Comparison of ENCODE assay signal across 15 cellular contexts in genomic region chr5:39200081-39200480, GRCh38. TPM values are rescaled to one million over a fixed set of nuclear protein-coding genes. Genes with fewer than 3 reads are reported as not detected.
A peak's percentile ranks its signal among the peaks of the same experiment; 100 is the strongest.
DNase-seq lines count a peak whose midpoint lies in the region; ATAC-seq, FAIRE-seq and TF ChIP-seq lines count a peak whose summit lies in the region.
"Had no signal": no experiment of that assay in that cellular context is flagged by ENCODE, and none has a peak within 500 bp of the region (broad histone marks: within the 10 kb centered on the region; RNA-seq: fewer than 3 reads in every experiment).

No MANE protein-coding gene starts in this region.

- H3K9ac ChIP-seq in endothelial cell of umbilical vein (replicated peaks; ENCODE audit: extremely low read depth, insufficient read depth, low read length): no peak overlapping the region
- H3K9ac ChIP-seq in mammary epithelial cell (ENCODE audit: insufficient read depth, low read length): no peak overlapping the region

- no peak for ATAC-seq in activated CD8-positive, alpha-beta T cell treated with anti-CD3 and anti-CD28 coated beads for 36 hours
- peak; percentile 24 for ATAC-seq in stimulated activated naive CD8-positive, alpha-beta T cell treated with anti-CD3 and anti-CD28 coated beads, Interleukin-15, amount 100 ng/mL, for 72 hours
- no peak for ATAC-seq in HG03460 (IDR thresholded peaks at IDR 0.05; ENCODE audit: unreplicated experiment)
- ATAC-seq: HCT116, right cardiac atrium had no signal

- POLR2A ChIA-PET in activated CD8-positive, alpha-beta T cell treated with anti-CD3 and anti-CD28 coated beads for 36 hours (lab: Charles Lee): interaction anchor here (0.6 to 18.3 kb wide), 8 partner anchors 12 to 1480 kb away, joined by 3 to 202 read pairs (median 10); no protein-coding TSS in a partner anchor
- POLR2A ChIA-PET in endothelial cell of umbilical vein (lab: Charles Lee): no interaction called here

- in situ Hi-C loops in mammary epithelial cell (cut with MboI; ENCODE audit: low sequenced_read_pairs in 2 of 2): no loop called here

- no peak for TF ChIP-seq POLR2A in endothelial cell of umbilical vein (IDR thresholded peaks at IDR 0.05; ENCODE audit: low read depth, low read length)

- BruUV-seq in endothelial cell of umbilical vein (replicated peaks; lab: Mats Ljungman, UMichigan): no TSS peak
- BruUV-seq in mammary epithelial cell (replicated peaks; lab: Mats Ljungman, UMichigan): no TSS peak

- H3K27me3 ChIP-seq in endothelial cell of umbilical vein (ENCODE audit: control insufficient read depth in 2 of 2, insufficient read depth in 2 of 2, low read length in 2 of 2) (no peaks in the 10 kb centered on the region), mammary epithelial cell (ENCODE audit: insufficient read depth, low read length) (no peaks in the 10 kb centered on the region)
- H3K27me3 ChIP-seq: breast epithelium, testis had no signal

- H3K4me2 ChIP-seq in endothelial cell of umbilical vein (ENCODE audit: insufficient read depth, low read length) (no peak overlapping the region), mammary epithelial cell (ENCODE audit: insufficient read depth, low read depth, low read length) (no peak overlapping the region)

- no peaks in the 10 kb centered on the region for H4K20me1 ChIP-seq in endothelial cell of umbilical vein (replicated peaks; ENCODE audit: control insufficient read depth, extremely low read depth, insufficient read depth, low read length)
- no peaks in the 10 kb centered on the region for H4K20me1 ChIP-seq in mammary epithelial cell (ENCODE audit: insufficient read depth, low read length)

- FAIRE-seq in endothelial cell of umbilical vein (lab: Jason Lieb, UNC): no peak

- H3K27me3 Mint-ChIP-seq in activated T-cell treated with anti-CD3 and anti-CD28 coated beads, Interleukin-2, amount 50 U/mL, for 24 hours: no peaks in the 10 kb centered on the region
- H3K27me3 Mint-ChIP-seq in activated CD8-positive, alpha-beta T cell treated with anti-CD3 and anti-CD28 coated beads for 36 hours: no peaks in the 10 kb centered on the region
- H3K27me3 Mint-ChIP-seq in stimulated activated naive CD8-positive, alpha-beta T cell treated with anti-CD3 and anti-CD28 coated beads, Interleukin-15, amount 100 ng/mL, for 72 hours: no peaks in the 10 kb centered on the region

- no peaks in the 10 kb centered on the region for H3K36me3 ChIP-seq in endothelial cell of umbilical vein (ENCODE audit: control insufficient read depth in 2 of 2, extremely low read depth in 1 of 2, insufficient read depth in 2 of 2, low read length in 2 of 2)
- H3K36me3 ChIP-seq in mammary epithelial cell (ENCODE audit: insufficient read depth, low read length): no peaks in the 10 kb centered on the region
- H3K36me3 ChIP-seq: breast epithelium had no signal

- H3K36me3 Mint-ChIP-seq in activated T-cell treated with anti-CD3 and anti-CD28 coated beads, Interleukin-2, amount 50 U/mL, for 24 hours (ENCODE audit: low read depth): peaks cover 36% of the 10 kb centered on the region
- H3K36me3 Mint-ChIP-seq in activated CD8-positive, alpha-beta T cell treated with anti-CD3 and anti-CD28 coated beads for 36 hours (ENCODE audit: low read depth): peaks cover 23% of the 10 kb centered on the region

- peak overlapping the region; percentile 97 for H3K27ac Mint-ChIP-seq in activated T-cell treated with anti-CD3 and anti-CD28 coated beads, Interleukin-2, amount 50 U/mL, for 24 hours
- H3K27ac Mint-ChIP-seq in activated CD8-positive, alpha-beta T cell treated with anti-CD3 and anti-CD28 coated beads for 36 hours: peak overlapping the region; percentile 97
- H3K27ac Mint-ChIP-seq in stimulated activated naive CD8-positive, alpha-beta T cell treated with anti-CD3 and anti-CD28 coated beads, Interleukin-15, amount 100 ng/mL, for 72 hours: peak overlapping the region; percentile 91 to 95

- TF ChIP-seq CTCF in activated CD8-positive, alpha-beta T cell treated with anti-CD3 and anti-CD28 coated beads for 36 hours (IDR thresholded peaks at IDR 0.05): no peak
- no peak for TF ChIP-seq CTCF in endothelial cell of umbilical vein (IDR thresholded peaks at IDR 0.05; ENCODE audit: extremely low read depth in 1 of 2, insufficient read depth in 1 of 2, low read depth in 1 of 2, low read length in 2 of 2)
- TF ChIP-seq CTCF in mammary epithelial cell (conservative IDR thresholded peaks at IDR 0.05 in 1 of 2, IDR thresholded peaks at IDR 0.05 in 1 of 2; ENCODE audit: extremely low read depth in 1 of 2, insufficient read depth in 1 of 2, low read depth in 1 of 2, low read length in 2 of 2): no peak
- TF ChIP-seq CTCF in GM10266 (IDR thresholded peaks at IDR 0.05; ENCODE audit: control insufficient read depth, insufficient read depth, low read depth, missing control alignments): no peak

- H3K9me3 Mint-ChIP-seq in activated T-cell treated with anti-CD3 and anti-CD28 coated beads, Interleukin-2, amount 50 U/mL, for 24 hours: no peaks in the 10 kb centered on the region
- no peaks in the 10 kb centered on the region for H3K9me3 Mint-ChIP-seq in activated CD8-positive, alpha-beta T cell treated with anti-CD3 and anti-CD28 coated beads for 36 hours
- H3K9me3 Mint-ChIP-seq in stimulated activated naive CD8-positive, alpha-beta T cell treated with anti-CD3 and anti-CD28 coated beads, Interleukin-15, amount 100 ng/mL, for 72 hours: no peaks in the 10 kb centered on the region

- DNase-seq in activated T-cell treated with anti-CD3 and anti-CD28 coated beads, Interleukin-2, amount 50 U/mL, for 24 hours: no peak
- no peak for DNase-seq in activated T-cell treated with anti-CD3 and anti-CD28 coated beads, Interleukin-2, amount 50 U/mL, for 48 hours
- DNase-seq in activated CD8-positive, alpha-beta T cell treated with anti-CD3 and anti-CD28 coated beads for 36 hours: peak; percentile 60
- DNase-seq in endothelial cell of umbilical vein (ENCODE audit: low read depth, low spot score) (no peak), mammary epithelial cell (no peak), GM10266 (ENCODE audit: extremely low spot score) (no peak)
- DNase-seq in stimulated activated naive CD8-positive, alpha-beta T cell treated with anti-CD3 and anti-CD28 coated beads, Interleukin-15, amount 100 ng/mL, for 72 hours: no peak
- DNase-seq: islet precursor cell, NCI-H2081 treated with DMSO at 0.1 percent for 48 hours, right cardiac atrium, SHP77 treated with DMSO at 0.1 percent for 48 hours, testis had no signal

- no peak overlapping the region for H3K4me3 ChIP-seq in endothelial cell of umbilical vein (replicated peaks in 1 of 3; ENCODE audit: insufficient read depth in 1 of 3, low read depth in 1 of 3, low read length in 3 of 3)
- no peak overlapping the region for H3K4me3 ChIP-seq in mammary epithelial cell (replicated peaks in 1 of 3; ENCODE audit: insufficient read depth in 1 of 3, low read depth in 2 of 3, low read length in 3 of 3)
- H3K4me3 ChIP-seq: testis had no signal

- CTCF ChIA-PET in activated CD8-positive, alpha-beta T cell treated with anti-CD3 and anti-CD28 coated beads for 36 hours (lab: Charles Lee): interaction anchor here (0.7 to 5.5 kb wide), 17 partner anchors 10 to 85 kb away, joined by 3 to 61 read pairs (median 5); no protein-coding TSS in a partner anchor
- CTCF ChIA-PET in endothelial cell of umbilical vein (lab: Charles Lee): interaction anchor here (3.4 kb wide), 1 partner anchor 18 kb away, joined by 21 read pairs; the partner anchor contains the start of gene FYB1
- CTCF ChIA-PET in mammary epithelial cell (lab: Charles Lee; ENCODE audit: low non-redundant PET): no interaction called here

- H3K9me3 ChIP-seq in endothelial cell of umbilical vein (replicated peaks; ENCODE audit: control insufficient read depth, insufficient read depth, low read length) (no peaks in the 10 kb centered on the region), mammary epithelial cell (replicated peaks; ENCODE audit: insufficient read depth, low read length) (no peaks in the 10 kb centered on the region)
- H3K9me3 ChIP-seq: breast epithelium, testis had no signal

- H3K79me2 ChIP-seq in endothelial cell of umbilical vein (ENCODE audit: control insufficient read depth, insufficient read depth, low read length): no peaks in the 10 kb centered on the region
- H3K79me2 ChIP-seq in mammary epithelial cell (ENCODE audit: insufficient read depth, low read length): no peaks in the 10 kb centered on the region

- H3K4me1 ChIP-seq in endothelial cell of umbilical vein (ENCODE audit: control insufficient read depth, extremely low read depth, insufficient read depth, low read length) (no peaks in the 10 kb centered on the region), mammary epithelial cell (ENCODE audit: insufficient read depth, low read length) (peaks cover 36% of the 10 kb centered on the region)
- H3K4me1 ChIP-seq: breast epithelium, testis had no signal

- intact Hi-C loops in activated CD8-positive, alpha-beta T cell treated with anti-CD3 and anti-CD28 coated beads for 36 hours (cut with micrococcal nuclease): loop anchor here (5.0 to 10.0 kb wide), 3 partner anchors 43 to 1485 kb away; partner anchors contain the start of gene RICTOR
- intact Hi-C loops in endothelial cell of umbilical vein (cut with micrococcal nuclease): no loop called here
- intact Hi-C loops in mammary epithelial cell (cut with micrococcal nuclease): no loop called here

- H3K27ac ChIP-seq in endothelial cell of umbilical vein (ENCODE audit: insufficient read depth, low read depth, low read length) (no peak overlapping the region), mammary epithelial cell (ENCODE audit: insufficient read depth, low read depth, low read length) (no peak overlapping the region)
- H3K27ac ChIP-seq: breast epithelium, testis had no signal

- 100% methylated on average over 4 of the region's 4 CpGs for WGBS in mammary epithelial cell (ENCODE audit: low coverage, missing lambda C conversion rate)

- H3K4me1 Mint-ChIP-seq in activated T-cell treated with anti-CD3 and anti-CD28 coated beads, Interleukin-2, amount 50 U/mL, for 24 hours (ENCODE audit: low read depth): peaks cover 59% of the 10 kb centered on the region
- H3K4me1 Mint-ChIP-seq in activated CD8-positive, alpha-beta T cell treated with anti-CD3 and anti-CD28 coated beads for 36 hours (ENCODE audit: low read depth): peaks cover 31% of the 10 kb centered on the region
- peaks cover 35% of the 10 kb centered on the region for H3K4me1 Mint-ChIP-seq in stimulated activated naive CD8-positive, alpha-beta T cell treated with anti-CD3 and anti-CD28 coated beads, Interleukin-15, amount 100 ng/mL, for 72 hours

- H3K4me3 Mint-ChIP-seq in activated T-cell treated with anti-CD3 and anti-CD28 coated beads, Interleukin-2, amount 50 U/mL, for 24 hours: peak overlapping the region; percentile 86
- H3K4me3 Mint-ChIP-seq in activated CD8-positive, alpha-beta T cell treated with anti-CD3 and anti-CD28 coated beads for 36 hours: peak overlapping the region; percentile 92
- peak overlapping the region; percentile 80 to 87 for H3K4me3 Mint-ChIP-seq in stimulated activated naive CD8-positive, alpha-beta T cell treated with anti-CD3 and anti-CD28 coated beads, Interleukin-15, amount 100 ng/mL, for 72 hours

- H2AFZ ChIP-seq in endothelial cell of umbilical vein (ENCODE audit: low read depth, low read length): peak overlapping the region; percentile 16
- H2AFZ ChIP-seq in mammary epithelial cell (ENCODE audit: low read depth, low read length): no peak overlapping the region

- dilution Hi-C loops in endothelial cell of umbilical vein (cut with MboI; ENCODE audit: extremely low pct_ligation_motif_present, low sequenced_read_pairs) (no loop called here), mammary epithelial cell (cut with HindIII; ENCODE audit: low sequenced_read_pairs) (no loop called here)

- no peaks in the 10 kb centered on the region for H3K9me1 ChIP-seq in endothelial cell of umbilical vein (replicated peaks; ENCODE audit: control insufficient read depth, extremely low read depth, insufficient read depth, low read length)

RNA-seq across cellular contexts. Expression of gene FYB1, which starts 19.3 kb away (rescaled TPM):
- 10 to 100 TPM; 82.8 to 83.0 TPM for total RNA-seq in activated CD8-positive, alpha-beta T cell treated with anti-CD3 and anti-CD28 coated beads for 36 hours
- 0.44 TPM in 1 of 2 replicates, not detected in the other for total RNA-seq in endothelial cell of umbilical vein
- not detected in 2 replicates for polyA plus RNA-seq in endothelial cell of umbilical vein
- polyA plus RNA-seq in endothelial cell of umbilical vein (2011; cell fraction: cytosol; rRNA removed): 0.01 and 0.08 TPM in 2 replicates
- polyA plus RNA-seq in endothelial cell of umbilical vein (2011; cell fraction: nucleus; rRNA removed): not detected in 2 replicates
- not detected in 2 replicates for polyA plus RNA-seq in endothelial cell of umbilical vein (2012)
- 0.44 and 0.72 TPM in 2 replicates for polyA minus RNA-seq in endothelial cell of umbilical vein
- not detected for polyA minus RNA-seq in endothelial cell of umbilical vein (2011; cell fraction: cytosol; rRNA and poly(A)+ RNA removed)
- polyA minus RNA-seq in endothelial cell of umbilical vein (2011; cell fraction: nucleus; rRNA and poly(A)+ RNA removed): 0.14 and 0.19 TPM in 2 replicates
- 1 to 10 TPM; 2.0 to 6.6 TPM for total RNA-seq in mammary epithelial cell
- 1.2 TPM for polyA plus RNA-seq in mammary epithelial cell
- polyA minus RNA-seq in mammary epithelial cell: 0.16 TPM

Comparison
In these comparisons a context has a peak if more than half of its experiments do, and no peak if none do; other contexts are left out.
1. RNA of gene FYB1, which starts 19.3 kb away (total RNA-seq): 82.8 to 83.0 TPM in activated CD8-positive, alpha-beta T cell treated with anti-CD3 and anti-CD28 coated beads for 36 hours; 2.0 to 6.6 TPM in mammary epithelial cell and 0.44 TPM in endothelial cell of umbilical vein; every median in the first group is over 10 times any median in the second.
2. Peak in every context shown above with its lines, with median percentiles within 50 percentile points of each other: H3K27ac Mint-ChIP-seq and H3K4me3 Mint-ChIP-seq.